20 cellular contexts compared by ENCODE assay signal in genomic region chr3:127274200-127274599, GRCh38. TPM values are rescaled to one million over a fixed set of nuclear protein-coding genes. Genes with fewer than 3 reads are reported as not detected.
DNase-seq lines count a peak whose midpoint lies in the region; ATAC-seq and TF ChIP-seq lines count a peak whose summit lies in the region.
"Had no signal": no experiment of that assay in that cellular context is flagged by ENCODE, and none has a peak within 500 bp of the region (broad histone marks: within the 10 kb centered on the region; RNA-seq: fewer than 3 reads in every experiment).

No MANE protein-coding gene starts in this region.

- peak; percentile 7 for ATAC-seq in stimulated activated effector memory CD8-positive, alpha-beta T cell treated with anti-CD3 and anti-CD28 coated beads, Interleukin-12 subunit alpha, Interleukin-12 subunit beta, amount 100 ng/mL, for 72 hours
- ATAC-seq in HG03039 (IDR thresholded peaks at IDR 0.05; ENCODE audit: unreplicated experiment) (no peak), HG02973 (IDR thresholded peaks at IDR 0.05; ENCODE audit: unreplicated experiment) (no peak)
- ATAC-seq: GM12878 had no signal

- no peak for TF ChIP-seq CTCF in RWPE1 (conservative IDR thresholded peaks at IDR 0.05; ENCODE audit: low read depth)

- no peak overlapping the region for H3K27ac Mint-ChIP-seq in stimulated activated effector memory CD8-positive, alpha-beta T cell treated with anti-CD3 and anti-CD28 coated beads, Interleukin-12 subunit alpha, Interleukin-12 subunit beta, amount 100 ng/mL, for 72 hours
- H3K27ac Mint-ChIP-seq: CD4-positive, CD25-positive, alpha-beta regulatory T cell had no signal

- H3K9me3 Mint-ChIP-seq in stimulated activated effector memory CD8-positive, alpha-beta T cell treated with anti-CD3 and anti-CD28 coated beads, Interleukin-12 subunit alpha, Interleukin-12 subunit beta, amount 100 ng/mL, for 72 hours, result no peaks in the 10 kb centered on the region

- H3K4me1 Mint-ChIP-seq in stimulated activated effector memory CD8-positive, alpha-beta T cell treated with anti-CD3 and anti-CD28 coated beads, Interleukin-12 subunit alpha, Interleukin-12 subunit beta, amount 100 ng/mL, for 72 hours, result no peaks in the 10 kb centered on the region
- H3K4me1 Mint-ChIP-seq: CD4-positive, CD25-positive, alpha-beta regulatory T cell; CD8-positive, alpha-beta memory T cell had no signal

- peak overlapping the region; percentile 60 for H3K27ac ChIP-seq in RWPE1
- H3K27ac ChIP-seq in epithelial cell of prostate, result peak overlapping the region; percentile 86
- H3K27ac ChIP-seq: GM23248 had no signal

- CTCF ChIA-PET in RWPE1 (lab: Yijun Ruan, JAX), result no interaction called here

- peak; percentile 9 for DNase-seq in Jurkat, Clone E6-1 (ENCODE audit: low read depth, low spot score)
- DNase-seq in RWPE1 (ENCODE audit: low spot score) (no peak), epithelial cell of prostate (ENCODE audit: low read depth, low spot score) (no peak), LoVo (ENCODE audit: low spot score) (no peak)
- peak in 1 of 2 donors; percentile 38 for DNase-seq in stimulated activated effector memory CD8-positive, alpha-beta T cell treated with anti-CD3 and anti-CD28 coated beads, Interleukin-12 subunit alpha, Interleukin-12 subunit beta, amount 100 ng/mL, for 72 hours (ENCODE audit: low spot score in 2 of 2)
- DNase-seq: ACHN; BE2C; C1 segment of cervical spinal cord; CD4-positive, CD25-positive, alpha-beta regulatory T cell; CD8-positive, alpha-beta memory T cell; COR-L47; DMS 273 treated with DMSO at 0.1 percent for 48 hours; DND-41; EL; GM23248; IMR-90 had no signal

- no peak overlapping the region for H3K4me3 Mint-ChIP-seq in stimulated activated effector memory CD8-positive, alpha-beta T cell treated with anti-CD3 and anti-CD28 coated beads, Interleukin-12 subunit alpha, Interleukin-12 subunit beta, amount 100 ng/mL, for 72 hours
- H3K4me3 Mint-ChIP-seq: CD4-positive, CD25-positive, alpha-beta regulatory T cell; CD8-positive, alpha-beta memory T cell had no signal

- no peaks in the 10 kb centered on the region for H3K36me3 Mint-ChIP-seq in stimulated activated effector memory CD8-positive, alpha-beta T cell treated with anti-CD3 and anti-CD28 coated beads, Interleukin-12 subunit alpha, Interleukin-12 subunit beta, amount 100 ng/mL, for 72 hours
- H3K36me3 Mint-ChIP-seq: CD4-positive, CD25-positive, alpha-beta regulatory T cell; CD8-positive, alpha-beta memory T cell had no signal

- POLR2A ChIA-PET in RWPE1 (lab: Yijun Ruan, JAX; ENCODE audit: low non-redundant PET), result interaction anchor here (0.6 kb wide), 1 partner anchor 183 kb away, joined by 3 read pairs; no protein-coding TSS in a partner anchor

- H3K4me3 ChIP-seq in Jurkat, Clone E6-1 (ENCODE audit: low read length), result no peak overlapping the region
- H3K4me3 ChIP-seq: GM12878, GM23248, HAP-1 had no signal

RNA-seq across cellular contexts. Expression of gene PRR20G, which starts 13.6 kb away (rescaled TPM):
- polyA plus RNA-seq in Jurkat, Clone E6-1 (2012; ENCODE audit: insufficient read depth, insufficient read length), result 1.1 TPM
- polyA plus RNA-seq: CD4-positive, CD25-positive, alpha-beta regulatory T cell; CD8-positive, alpha-beta memory T cell; GM12878; GM23248; IMR-90 had no signal
